Comparison of ENCODE assay signal across 20 cellular contexts in the genomic region with DNA sequence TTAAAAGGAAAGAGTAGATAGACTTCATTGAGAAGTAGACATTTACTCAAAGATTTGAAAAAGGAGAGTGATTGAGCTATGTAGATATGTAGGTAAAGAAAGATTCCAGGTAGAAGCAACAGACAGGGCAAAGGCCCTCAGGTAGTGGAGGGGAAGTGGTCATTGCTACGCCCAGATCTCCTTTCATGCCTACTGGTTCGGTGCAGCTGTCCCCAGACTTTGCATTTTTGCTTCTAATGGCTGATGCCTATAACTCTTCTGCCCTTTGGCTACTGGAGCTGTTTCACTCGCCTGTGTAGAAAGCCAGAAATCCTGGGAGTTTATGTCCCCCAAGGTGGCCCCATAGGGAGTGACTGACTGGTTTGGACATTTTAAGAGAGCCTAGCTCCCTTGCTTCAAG. TPM values are rescaled to one million over a fixed set of nuclear protein-coding genes. Genes with fewer than 3 reads are reported as not detected.
DNase-seq lines count a peak whose midpoint lies in the region; ATAC-seq and TF ChIP-seq lines count a peak whose summit lies in the region.
"Had no signal": no experiment of that assay in that cellular context is flagged by ENCODE, and none has a peak within 500 bp of the region (broad histone marks: within the 10 kb centered on the region; RNA-seq: fewer than 3 reads in every experiment).

No MANE protein-coding gene starts in this region.

- no peak overlapping the region for H3K27ac ChIP-seq in foreskin keratinocyte
- H3K27ac ChIP-seq: adrenal gland, right lobe of liver had no signal

- no peaks in the 10 kb centered on the region for H3K4me1 ChIP-seq in foreskin keratinocyte
- H3K4me1 ChIP-seq: adrenal gland, right lobe of liver had no signal

- TF ChIP-seq CTCF in foreskin keratinocyte (conservative IDR thresholded peaks at IDR 0.05): no peak

- ATAC-seq in GM19324 (IDR thresholded peaks at IDR 0.05; ENCODE audit: low FRiP score, unreplicated experiment) (peak; percentile 51), HG02571 (IDR thresholded peaks at IDR 0.05; ENCODE audit: unreplicated experiment) (peak; percentile 31), HG03432 (IDR thresholded peaks at IDR 0.05; ENCODE audit: unreplicated experiment) (peak; percentile 40), HG03196 (IDR thresholded peaks at IDR 0.05; ENCODE audit: unreplicated experiment) (no peak), foreskin keratinocyte (no peak)
- ATAC-seq: right lobe of liver had no signal

- DNase-seq in NCI-H146 (lab: John Stamatoyannopoulos, UW): no peak
- DNase-seq in NCI-H1436 treated with DMSO at 0.1 percent for 48 hours (lab: John Stamatoyannopoulos, UW): no peak
- DNase-seq in foreskin keratinocyte: no peak
- DNase-seq: activated CD4-positive, alpha-beta T cell treated with anti-CD3 and anti-CD28 coated beads, Interleukin-2, amount 50 U/mL, for 1 hour; activated CD8-positive, alpha-beta memory T cell treated with anti-CD3 and anti-CD28 coated beads, Interleukin-2, amount 50 U/mL, for 48 hours; activated effector memory CD4-positive, alpha-beta T cell treated with anti-CD3 and anti-CD28 coated beads, Interleukin-2, amount 50 U/mL, for 16 hours; adrenal gland; cortex of kidney; DMS79; Karpas-422; naive B cell; NCI-H1092; NCI-H2081 treated with DMSO at 0.1 percent for 48 hours; NCI-H510A treated with DMSO at 0.1 percent for 48 hours; right lobe of liver; SHP77 had no signal

- H3K27me3 ChIP-seq in foreskin keratinocyte: no peaks in the 10 kb centered on the region

RNA-seq across cellular contexts. Expression of gene ARMCX2, which starts 16.9 kb away (rescaled TPM):
- total RNA-seq in foreskin keratinocyte: 32.0 and 39.8 TPM in 2 replicates
- 20.5 and 20.6 TPM in 2 replicates for polyA plus RNA-seq in foreskin keratinocyte

RNA-seq across cellular contexts. Expression of gene ARMCX3, which starts 53.6 kb away (rescaled TPM):
- 18.3 and 21.8 TPM in 2 replicates for total RNA-seq in foreskin keratinocyte
- 9.2 and 9.9 TPM in 2 replicates for polyA plus RNA-seq in foreskin keratinocyte

RNA-seq across cellular contexts. Expression of gene ARMCX6, which starts 58.8 kb away (rescaled TPM):
- 23.5 and 28.7 TPM in 2 replicates for total RNA-seq in foreskin keratinocyte
- 33.4 and 37.8 TPM in 2 replicates for polyA plus RNA-seq in foreskin keratinocyte

Comparison
In these comparisons a context has a peak if more than half of its experiments do, and no peak if none do; other contexts are left out.
1. ATAC-seq: peak in GM19324 (single experiment), HG02571 (single experiment) and HG03432 (single experiment); none in HG03196 (single experiment) and foreskin keratinocyte (single experiment).